ENCODE assay signal across 1 cellular context in genomic region chr1:8603220-8603616, GRCh38.
TF ChIP-seq lines count a peak whose summit lies in the region.

No MANE protein-coding gene starts in this region.

TF ChIP-seq in K562, 482 proteins besides CTCF, POLR2A, EP300 and RAD21 (continued from another document):
- TF ChIP-seq ELK3 (CRISPR knock-in tag; IDR thresholded peaks at IDR 0.05) (no peak), CBX1 (IDR thresholded peaks at IDR 0.05; ENCODE audit: low read depth) (no peak), CEBPB (tag; IDR thresholded peaks at IDR 0.05) (peak; percentile 38; the same call in 1 of the 2 replicates)
TF ChIP-seq in K562: peak in this region for 2.
